Comparison of ENCODE assay signal across 1 cellular context in genomic region chr15:58062175-58062574, GRCh38.
A peak's percentile ranks its signal among the peaks of the same experiment; 100 is the strongest.
TF ChIP-seq lines count a peak whose summit lies in the region.

No MANE protein-coding gene starts in this region.

TF ChIP-seq in K562, 482 proteins besides CTCF, POLR2A, EP300 and RAD21 (continued from another document and continues in another):
- TF ChIP-seq, protein P1, sequence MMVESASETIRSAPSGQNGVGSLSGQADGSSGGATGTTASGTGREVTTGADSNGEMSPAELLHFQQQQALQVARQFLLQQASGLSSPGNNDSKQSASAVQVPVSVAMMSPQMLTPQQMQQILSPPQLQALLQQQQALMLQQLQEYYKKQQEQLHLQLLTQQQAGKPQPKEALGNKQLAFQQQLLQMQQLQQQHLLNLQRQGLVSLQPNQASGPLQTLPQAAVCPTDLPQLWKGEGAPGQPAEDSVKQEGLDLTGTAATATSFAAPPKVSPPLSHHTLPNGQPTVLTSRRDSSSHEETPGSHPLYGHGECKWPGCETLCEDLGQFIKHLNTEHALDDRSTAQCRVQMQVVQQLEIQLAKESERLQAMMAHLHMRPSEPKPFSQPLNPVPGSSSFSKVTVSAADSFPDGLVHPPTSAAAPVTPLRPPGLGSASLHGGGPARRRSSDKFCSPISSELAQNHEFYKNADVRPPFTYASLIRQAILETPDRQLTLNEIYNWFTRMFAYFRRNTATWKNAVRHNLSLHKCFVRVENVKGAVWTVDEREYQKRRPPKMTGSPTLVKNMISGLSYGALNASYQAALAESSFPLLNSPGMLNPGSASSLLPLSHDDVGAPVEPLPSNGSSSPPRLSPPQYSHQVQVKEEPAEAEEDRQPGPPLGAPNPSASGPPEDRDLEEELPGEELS (CRISPR knock-in tag; IDR thresholded peaks at IDR 0.05; ENCODE audit: borderline replicate concordance), result no peak
- TF ChIP-seq RBM39 (optimal IDR thresholded peaks at IDR 0.05; ENCODE audit: low read depth, low read length) (no peak), ZNF3 (CRISPR knock-in tag; IDR thresholded peaks at IDR 0.05) (no peak), NCOA6 (IDR thresholded peaks at IDR 0.05) (no peak), AFF1 (IDR thresholded peaks at IDR 0.05; ENCODE audit: low read depth in 1 of 2, partially characterized antibody in 2 of 2) (peak in 1 of 2 experiments; percentile 26), TCF7 (IDR thresholded peaks at IDR 0.05; ENCODE audit: borderline replicate concordance) (no peak), MLLT1 (IDR thresholded peaks at IDR 0.05) (peak; percentile 76 to 86), MCM7 (IDR thresholded peaks at IDR 0.05) (no peak), GTF2E2 (tag; IDR thresholded peaks at IDR 0.05) (no peak), TBL1XR1 (IDR thresholded peaks at IDR 0.05; ENCODE audit: low read length in 2 of 2) (no peak), FOXK1 (CRISPR knock-in tag; IDR thresholded peaks at IDR 0.05; ENCODE audit: borderline replicate concordance) (no peak), ZNF384 (IDR thresholded peaks at IDR 0.05; ENCODE audit: low read depth, low read length) (peak; percentile 18; the same call in 1 of the 2 replicates), SIX5 (IDR thresholded peaks at IDR 0.05; ENCODE audit: borderline replicate concordance in 1 of 2, insufficient read depth in 1 of 2, low read depth in 1 of 2, low read length in 2 of 2) (no peak), CBFA2T2 (conservative IDR thresholded peaks at IDR 0.05) (no peak), PTBP1 (IDR thresholded peaks at IDR 0.05; ENCODE audit: low read depth, low read length) (no peak), EGR1 (conservative IDR thresholded peaks at IDR 0.05) (no peak), HOXB6 (CRISPR knock-in tag; IDR thresholded peaks at IDR 0.05; ENCODE audit: borderline replicate concordance) (no peak), HNRNPK (IDR thresholded peaks at IDR 0.05; ENCODE audit: low read depth, low read length, poor library complexity, severe bottlenecking) (no peak), SLC30A9 (CRISPR knock-in tag; IDR thresholded peaks at IDR 0.05) (no peak), MTA3 (IDR thresholded peaks at IDR 0.05; ENCODE audit: borderline replicate concordance) (0 out of 2 replicates have a peak, but pooled peaks have one; percentile 30), ZNF124 (CRISPR knock-in tag; IDR thresholded peaks at IDR 0.05) (no peak), RBFOX2 (IDR thresholded peaks at IDR 0.05; ENCODE audit: low read depth, low read length) (peak; percentile 11; the same call in 1 of the 2 replicates), ARNT (IDR thresholded peaks at IDR 0.05) (no peak), HMG20B (CRISPR knock-in tag; IDR thresholded peaks at IDR 0.05) (no peak), ZBTB7A (IDR thresholded peaks at IDR 0.05; ENCODE audit: borderline replicate concordance, control insufficient read depth, low read depth, low read length) (no peak), GMEB1 (CRISPR knock-in tag; IDR thresholded peaks at IDR 0.05) (no peak), ZNF175 (CRISPR knock-in tag; IDR thresholded peaks at IDR 0.05; ENCODE audit: low read depth) (no peak), ETV6 (IDR thresholded peaks at IDR 0.05; ENCODE audit: borderline replicate concordance in 1 of 2, low read depth in 2 of 2, low read length in 1 of 2) (no peak), ETV6 (CRISPR knock-in tag; IDR thresholded peaks at IDR 0.05; ENCODE audit: borderline replicate concordance) (no peak), TARDBP (IDR thresholded peaks at IDR 0.05) (no peak), MTA1 (IDR thresholded peaks at IDR 0.05; ENCODE audit: borderline replicate concordance) (0 out of 2 replicates have a peak, but pooled peaks have one; percentile 45), FOXA3 (CRISPR knock-in tag; conservative IDR thresholded peaks at IDR 0.05 in 1 of 2, IDR thresholded peaks at IDR 0.05 in 1 of 2) (no peak), POLR2AphosphoS5 (IDR thresholded peaks at IDR 0.05; ENCODE audit: control insufficient read depth, insufficient read depth, low read depth, low read length) (no peak), LARP7 (IDR thresholded peaks at IDR 0.05) (no peak), CHD1 (IDR thresholded peaks at IDR 0.05; ENCODE audit: low read length) (peak; percentile 8), ZBTB33 (CRISPR knock-in tag; IDR thresholded peaks at IDR 0.05) (no peak), ATF1 (CRISPR knock-in tag; IDR thresholded peaks at IDR 0.05) (no peak), ATF1 (tag; IDR thresholded peaks at IDR 0.05) (no peak), MCM3 (IDR thresholded peaks at IDR 0.05) (no peak), ZNF766 (CRISPR knock-in tag; conservative IDR thresholded peaks at IDR 0.05) (no peak), SRSF1 (IDR thresholded peaks at IDR 0.05; ENCODE audit: low read depth, low read length) (no peak), SETDB1 (IDR thresholded peaks at IDR 0.05; ENCODE audit: low read length) (no peak), ILF3 (IDR thresholded peaks at IDR 0.05; ENCODE audit: borderline replicate concordance) (no peak)
- TF ChIP-seq, protein P2, sequence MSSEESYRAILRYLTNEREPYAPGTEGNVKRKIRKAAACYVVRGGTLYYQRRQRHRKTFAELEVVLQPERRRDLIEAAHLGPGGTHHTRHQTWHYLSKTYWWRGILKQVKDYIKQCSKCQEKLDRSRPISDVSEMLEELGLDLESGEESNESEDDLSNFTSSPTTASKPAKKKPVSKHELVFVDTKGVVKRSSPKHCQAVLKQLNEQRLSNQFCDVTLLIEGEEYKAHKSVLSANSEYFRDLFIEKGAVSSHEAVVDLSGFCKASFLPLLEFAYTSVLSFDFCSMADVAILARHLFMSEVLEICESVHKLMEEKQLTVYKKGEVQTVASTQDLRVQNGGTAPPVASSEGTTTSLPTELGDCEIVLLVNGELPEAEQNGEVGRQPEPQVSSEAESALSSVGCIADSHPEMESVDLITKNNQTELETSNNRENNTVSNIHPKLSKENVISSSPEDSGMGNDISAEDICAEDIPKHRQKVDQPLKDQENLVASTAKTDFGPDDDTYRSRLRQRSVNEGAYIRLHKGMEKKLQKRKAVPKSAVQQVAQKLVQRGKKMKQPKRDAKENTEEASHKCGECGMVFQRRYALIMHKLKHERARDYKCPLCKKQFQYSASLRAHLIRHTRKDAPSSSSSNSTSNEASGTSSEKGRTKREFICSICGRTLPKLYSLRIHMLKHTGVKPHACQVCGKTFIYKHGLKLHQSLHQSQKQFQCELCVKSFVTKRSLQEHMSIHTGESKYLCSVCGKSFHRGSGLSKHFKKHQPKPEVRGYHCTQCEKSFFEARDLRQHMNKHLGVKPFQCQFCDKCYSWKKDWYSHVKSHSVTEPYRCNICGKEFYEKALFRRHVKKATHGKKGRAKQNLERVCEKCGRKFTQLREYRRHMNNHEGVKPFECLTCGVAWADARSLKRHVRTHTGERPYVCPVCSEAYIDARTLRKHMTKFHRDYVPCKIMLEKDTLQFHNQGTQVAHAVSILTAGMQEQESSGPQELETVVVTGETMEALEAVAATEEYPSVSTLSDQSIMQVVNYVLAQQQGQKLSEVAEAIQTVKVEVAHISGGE (CRISPR knock-in tag; IDR thresholded peaks at IDR 0.05), result no peak
- TF ChIP-seq, protein P3, sequence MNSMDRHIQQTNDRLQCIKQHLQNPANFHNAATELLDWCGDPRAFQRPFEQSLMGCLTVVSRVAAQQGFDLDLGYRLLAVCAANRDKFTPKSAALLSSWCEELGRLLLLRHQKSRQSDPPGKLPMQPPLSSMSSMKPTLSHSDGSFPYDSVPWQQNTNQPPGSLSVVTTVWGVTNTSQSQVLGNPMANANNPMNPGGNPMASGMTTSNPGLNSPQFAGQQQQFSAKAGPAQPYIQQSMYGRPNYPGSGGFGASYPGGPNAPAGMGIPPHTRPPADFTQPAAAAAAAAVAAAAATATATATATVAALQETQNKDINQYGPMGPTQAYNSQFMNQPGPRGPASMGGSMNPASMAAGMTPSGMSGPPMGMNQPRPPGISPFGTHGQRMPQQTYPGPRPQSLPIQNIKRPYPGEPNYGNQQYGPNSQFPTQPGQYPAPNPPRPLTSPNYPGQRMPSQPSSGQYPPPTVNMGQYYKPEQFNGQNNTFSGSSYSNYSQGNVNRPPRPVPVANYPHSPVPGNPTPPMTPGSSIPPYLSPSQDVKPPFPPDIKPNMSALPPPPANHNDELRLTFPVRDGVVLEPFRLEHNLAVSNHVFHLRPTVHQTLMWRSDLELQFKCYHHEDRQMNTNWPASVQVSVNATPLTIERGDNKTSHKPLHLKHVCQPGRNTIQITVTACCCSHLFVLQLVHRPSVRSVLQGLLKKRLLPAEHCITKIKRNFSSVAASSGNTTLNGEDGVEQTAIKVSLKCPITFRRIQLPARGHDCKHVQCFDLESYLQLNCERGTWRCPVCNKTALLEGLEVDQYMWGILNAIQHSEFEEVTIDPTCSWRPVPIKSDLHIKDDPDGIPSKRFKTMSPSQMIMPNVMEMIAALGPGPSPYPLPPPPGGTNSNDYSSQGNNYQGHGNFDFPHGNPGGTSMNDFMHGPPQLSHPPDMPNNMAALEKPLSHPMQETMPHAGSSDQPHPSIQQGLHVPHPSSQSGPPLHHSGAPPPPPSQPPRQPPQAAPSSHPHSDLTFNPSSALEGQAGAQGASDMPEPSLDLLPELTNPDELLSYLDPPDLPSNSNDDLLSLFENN (IDR thresholded peaks at IDR 0.05; ENCODE audit: low read depth in 2 of 2, low read length in 2 of 2), result no peak
- TF ChIP-seq, protein P4, sequence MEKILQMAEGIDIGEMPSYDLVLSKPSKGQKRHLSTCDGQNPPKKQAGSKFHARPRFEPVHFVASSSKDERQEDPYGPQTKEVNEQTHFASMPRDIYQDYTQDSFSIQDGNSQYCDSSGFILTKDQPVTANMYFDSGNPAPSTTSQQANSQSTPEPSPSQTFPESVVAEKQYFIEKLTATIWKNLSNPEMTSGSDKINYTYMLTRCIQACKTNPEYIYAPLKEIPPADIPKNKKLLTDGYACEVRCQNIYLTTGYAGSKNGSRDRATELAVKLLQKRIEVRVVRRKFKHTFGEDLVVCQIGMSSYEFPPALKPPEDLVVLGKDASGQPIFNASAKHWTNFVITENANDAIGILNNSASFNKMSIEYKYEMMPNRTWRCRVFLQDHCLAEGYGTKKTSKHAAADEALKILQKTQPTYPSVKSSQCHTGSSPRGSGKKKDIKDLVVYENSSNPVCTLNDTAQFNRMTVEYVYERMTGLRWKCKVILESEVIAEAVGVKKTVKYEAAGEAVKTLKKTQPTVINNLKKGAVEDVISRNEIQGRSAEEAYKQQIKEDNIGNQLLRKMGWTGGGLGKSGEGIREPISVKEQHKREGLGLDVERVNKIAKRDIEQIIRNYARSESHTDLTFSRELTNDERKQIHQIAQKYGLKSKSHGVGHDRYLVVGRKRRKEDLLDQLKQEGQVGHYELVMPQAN (IDR thresholded peaks at IDR 0.05; ENCODE audit: borderline replicate concordance), result 0 out of 2 replicates have a peak, but pooled peaks have one; percentile 37
